ENCODE assay signal across 14 cellular contexts in the genomic region with DNA sequence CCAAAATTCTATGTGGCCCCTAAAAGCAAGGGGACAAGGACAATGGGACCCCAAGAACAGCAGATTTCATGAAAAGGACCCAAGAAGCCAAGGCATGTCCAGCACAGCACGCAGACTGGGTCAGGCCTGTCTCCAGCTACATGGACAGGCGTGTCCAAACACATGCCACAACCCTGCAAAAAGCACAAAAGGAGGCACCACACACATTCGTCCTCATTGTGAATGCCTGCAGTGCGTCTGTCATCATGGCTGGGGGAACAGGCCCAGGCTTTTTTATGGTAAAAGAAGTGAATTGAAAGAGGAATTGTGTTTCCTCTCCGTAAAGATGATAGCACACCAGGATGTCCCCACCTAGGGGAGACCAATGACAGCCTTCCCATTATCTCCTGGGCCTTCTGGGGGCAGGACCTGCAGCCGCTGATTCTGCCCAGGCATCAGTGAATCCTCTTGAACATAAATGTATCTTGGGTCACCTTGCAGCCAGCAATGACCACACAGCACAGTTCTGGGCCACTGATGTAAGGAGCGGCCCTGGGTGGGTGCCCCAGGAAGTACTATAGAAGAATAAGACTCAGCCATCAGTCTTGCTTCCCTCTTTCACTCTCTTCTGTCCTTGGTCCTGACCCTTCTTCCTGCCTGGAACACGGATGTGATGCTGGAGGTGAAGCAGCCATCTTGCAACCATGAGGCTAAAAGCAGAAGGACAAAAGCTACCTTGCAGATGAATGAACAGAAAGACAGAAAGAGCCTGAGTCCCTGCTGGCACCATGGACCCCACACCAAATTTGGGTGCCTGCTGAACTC. TPM values are rescaled to one million over a fixed set of nuclear protein-coding genes. Genes with fewer than 3 reads are reported as not detected.
"Had no signal": no experiment of that assay in that cellular context is flagged by ENCODE, and none has a peak within 500 bp of the region (broad histone marks: within the 10 kb centered on the region; RNA-seq: fewer than 3 reads in every experiment).

No MANE protein-coding gene starts in this region.

- H3K36me3 ChIP-seq: stomach, uterus had no signal

- H3K9me3 Mint-ChIP-seq: activated naive CD8-positive, alpha-beta T cell treated with anti-CD3 and anti-CD28 coated beads for 36 hours; immature natural killer cell had no signal

- H3K27me3 ChIP-seq: uterus had no signal

- H3K4me1 Mint-ChIP-seq: activated naive CD8-positive, alpha-beta T cell treated with anti-CD3 and anti-CD28 coated beads for 36 hours; immature natural killer cell; naive thymus-derived CD8-positive, alpha-beta T cell had no signal

- H3K27ac Mint-ChIP-seq: activated CD8-positive, alpha-beta T cell treated with anti-CD3 and anti-CD28 coated beads, Interleukin-2, amount 10 ng/mL, durations not matched to agents 7 days and 5 days; activated naive CD8-positive, alpha-beta T cell treated with anti-CD3 and anti-CD28 coated beads for 36 hours; immature natural killer cell; naive thymus-derived CD8-positive, alpha-beta T cell had no signal

- H3K9me3 ChIP-seq: mucosa of descending colon, stomach, uterus had no signal

- DNase-seq: activated CD4-positive, alpha-beta T cell treated with anti-CD3 and anti-CD28 coated beads for 4 hours; activated CD8-positive, alpha-beta memory T cell treated with anti-CD3 and anti-CD28 coated beads, Interleukin-2, amount 50 U/mL, for 48 hours; activated CD8-positive, alpha-beta T cell treated with anti-CD3 and anti-CD28 coated beads, Interleukin-2, amount 10 ng/mL, durations not matched to agents 7 days and 5 days; activated naive CD8-positive, alpha-beta T cell treated with anti-CD3 and anti-CD28 coated beads for 36 hours; dermis blood vessel endothelial cell; immature natural killer cell; left colon; mammary epithelial cell; naive thymus-derived CD8-positive, alpha-beta T cell; occipital lobe; stimulated activated CD4-positive, alpha-beta T cell treated with anti-CD3 and anti-CD28 coated beads, Interleukin-4, amount 100 ng/mL, for 4 hours; stomach; uterus had no signal

- H3K4me3 ChIP-seq: mucosa of descending colon, stomach, uterus had no signal

- H3K27ac ChIP-seq: stomach, uterus had no signal

- H3K4me3 Mint-ChIP-seq: activated CD8-positive, alpha-beta T cell treated with anti-CD3 and anti-CD28 coated beads, Interleukin-2, amount 10 ng/mL, durations not matched to agents 7 days and 5 days; activated naive CD8-positive, alpha-beta T cell treated with anti-CD3 and anti-CD28 coated beads for 36 hours; immature natural killer cell; naive thymus-derived CD8-positive, alpha-beta T cell had no signal

- H3K4me1 ChIP-seq: uterus had no signal

- H3K36me3 Mint-ChIP-seq: activated naive CD8-positive, alpha-beta T cell treated with anti-CD3 and anti-CD28 coated beads for 36 hours; immature natural killer cell had no signal

- ATAC-seq: activated CD8-positive, alpha-beta T cell treated with anti-CD3 and anti-CD28 coated beads, Interleukin-2, amount 10 ng/mL, durations not matched to agents 7 days and 5 days; left colon; mucosa of descending colon; naive thymus-derived CD8-positive, alpha-beta T cell had no signal

RNA-seq across cellular contexts. Expression of a gene that starts 29.8 kb away (rescaled TPM):
- total RNA-seq: activated CD8-positive, alpha-beta T cell treated with anti-CD3 and anti-CD28 coated beads, Interleukin-2, amount 10 ng/mL, durations not matched to agents 7 days and 5 days; activated naive CD8-positive, alpha-beta T cell treated with anti-CD3 and anti-CD28 coated beads for 36 hours; dermis blood vessel endothelial cell; mammary epithelial cell; naive thymus-derived CD8-positive, alpha-beta T cell; occipital lobe had no signal
- polyA plus RNA-seq: immature natural killer cell; mammary epithelial cell; naive thymus-derived CD8-positive, alpha-beta T cell had no signal

RNA-seq across cellular contexts. Expression of a gene that starts 54.8 kb away (rescaled TPM):
- total RNA-seq: activated CD8-positive, alpha-beta T cell treated with anti-CD3 and anti-CD28 coated beads, Interleukin-2, amount 10 ng/mL, durations not matched to agents 7 days and 5 days; activated naive CD8-positive, alpha-beta T cell treated with anti-CD3 and anti-CD28 coated beads for 36 hours; dermis blood vessel endothelial cell; naive thymus-derived CD8-positive, alpha-beta T cell had no signal
- polyA plus RNA-seq: immature natural killer cell; mammary epithelial cell; naive thymus-derived CD8-positive, alpha-beta T cell had no signal
